In the genomic region with DNA sequence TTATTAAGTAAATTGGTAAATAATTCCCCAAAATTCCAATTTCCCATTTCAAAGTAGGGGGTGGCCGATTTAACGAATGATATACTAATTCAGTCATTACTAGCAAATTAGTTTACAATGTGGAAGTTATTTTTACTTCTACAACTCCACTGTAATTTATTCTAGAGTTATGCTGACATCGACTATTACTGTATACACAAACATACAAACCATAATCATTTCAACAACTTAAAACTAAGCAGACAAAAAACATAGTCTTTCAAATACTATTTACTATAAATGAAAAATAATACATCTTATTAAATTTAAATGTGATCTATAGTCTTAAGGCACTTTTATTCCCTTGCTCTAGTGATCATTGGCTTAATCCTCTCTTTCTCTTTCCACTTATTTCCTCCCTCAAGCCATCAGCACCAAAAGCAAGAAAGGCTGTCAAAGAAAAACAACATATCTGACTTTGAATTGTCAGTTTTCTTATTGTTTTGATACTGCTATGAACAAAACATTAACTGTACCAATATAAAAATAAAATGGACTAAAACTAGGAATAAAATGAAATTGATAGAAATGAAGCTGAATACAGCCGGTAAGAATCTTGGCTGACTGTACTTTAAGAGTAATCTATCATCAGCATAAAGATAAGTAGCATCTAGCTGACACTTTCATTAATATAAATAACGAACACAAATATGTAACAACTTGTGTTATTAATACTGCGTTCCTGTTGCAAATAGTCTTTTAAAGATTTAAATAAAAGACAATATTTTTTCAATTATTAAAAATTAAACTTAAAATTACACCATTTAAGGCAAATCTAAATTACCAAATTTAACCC, we compare ENCODE assay signal across 12 cellular contexts. TPM values are rescaled to one million over a fixed set of nuclear protein-coding genes. Genes with fewer than 3 reads are reported as not detected.
DNase-seq lines count a peak whose midpoint lies in the region; ATAC-seq and TF ChIP-seq lines count a peak whose summit lies in the region.
"Had no signal": no experiment of that assay in that cellular context is flagged by ENCODE, and none has a peak within 500 bp of the region (broad histone marks: within the 10 kb centered on the region; RNA-seq: fewer than 3 reads in every experiment).

No MANE protein-coding gene starts in this region.

- H3K9me3 Mint-ChIP-seq in neural progenitor cell = peaks cover 3% of the 10 kb centered on the region
- no peaks in the 10 kb centered on the region for H3K9me3 Mint-ChIP-seq in activated T-cell treated with anti-CD3 and anti-CD28 coated beads, Interleukin-2, amount 50 U/mL, for 72 hours
- H3K9me3 Mint-ChIP-seq: activated B cell treated with CpG ODN at 0.5 μM for 24 hours; activated naive CD4-positive, alpha-beta T cell treated with anti-CD3 and anti-CD28 coated beads, Interleukin-2, amount 10 ng/mL, durations not matched to agents 7 days and 5 days; stimulated activated naive CD8-positive, alpha-beta T cell treated with anti-CD3 and anti-CD28 coated beads, Interleukin-15, Interleukin-2, amounts not matched to agents 100 ng/mL and 50 ng/mL, for 24 hours had no signal

- no peaks in the 10 kb centered on the region for H3K9me3 ChIP-seq in BE2C
- H3K9me3 ChIP-seq in neural progenitor cell (ENCODE audit: low read depth) = no peaks in the 10 kb centered on the region

- peak overlapping the region; percentile 90 for H3K4me2 ChIP-seq in neural progenitor cell

- TF ChIP-seq POLR2A in NB4 (IDR thresholded peaks at IDR 0.05; ENCODE audit: extremely low read depth, insufficient read length) = no peak

- H3K36me3 ChIP-seq in BE2C (peaks cover 4% of the 10 kb centered on the region; the same call in 1 of the 2 replicates), neural progenitor cell (no peaks in the 10 kb centered on the region)

- H3K4me1 ChIP-seq in BE2C (peaks cover under 1% of the 10 kb centered on the region; the same call in 1 of the 2 replicates), neural progenitor cell (peaks cover 19% of the 10 kb centered on the region)

- H3K27me3 ChIP-seq in BE2C (no peaks in the 10 kb centered on the region), neural progenitor cell (no peaks in the 10 kb centered on the region)

- H3K4me1 Mint-ChIP-seq in neural progenitor cell = peaks cover 12% of the 10 kb centered on the region
- H3K4me1 Mint-ChIP-seq in activated T-cell treated with anti-CD3 and anti-CD28 coated beads, Interleukin-2, amount 50 U/mL, for 72 hours (ENCODE audit: low read depth) = peaks cover 20% of the 10 kb centered on the region

- TF ChIP-seq CTCF in BE2C (IDR thresholded peaks at IDR 0.05; ENCODE audit: low read depth, low read length) (no peak), NB4 (IDR thresholded peaks at IDR 0.05; ENCODE audit: low read depth, low read length) (no peak), epithelial cell of proximal tubule (conservative IDR thresholded peaks at IDR 0.05; ENCODE audit: low read depth, low read length) (no peak), neural progenitor cell (IDR thresholded peaks at IDR 0.05) (no peak)

- peak overlapping the region; percentile 97 for H3K4me3 Mint-ChIP-seq in neural progenitor cell
- H3K4me3 Mint-ChIP-seq in activated T-cell treated with anti-CD3 and anti-CD28 coated beads, Interleukin-2, amount 50 U/mL, for 72 hours = peak overlapping the region in 1 of 2 donors; percentile 2
- H3K4me3 Mint-ChIP-seq: activated B cell treated with CpG ODN at 0.5 μM for 24 hours; activated naive CD4-positive, alpha-beta T cell treated with anti-CD3 and anti-CD28 coated beads, Interleukin-2, amount 10 ng/mL, durations not matched to agents 7 days and 5 days; stimulated activated naive CD8-positive, alpha-beta T cell treated with anti-CD3 and anti-CD28 coated beads, Interleukin-15, Interleukin-2, amounts not matched to agents 100 ng/mL and 50 ng/mL, for 24 hours had no signal

- H3F3A ChIP-seq in neural progenitor cell (ENCODE audit: low read depth) = peaks cover 17% of the 10 kb centered on the region

- H3K4me3 ChIP-seq in BE2C (ENCODE audit: low read depth, low read length) (peak overlapping the region; percentile 52), NB4 (ENCODE audit: low read depth, low read length) (peak overlapping the region; percentile 79), epithelial cell of proximal tubule (ENCODE audit: low read depth, low read length) (peak overlapping the region; percentile 78), neural progenitor cell (peak overlapping the region; percentile 89)

- H3K27me3 Mint-ChIP-seq in neural progenitor cell (ENCODE audit: insufficient read depth, low read depth) = peaks cover 2% of the 10 kb centered on the region
- peaks cover 42% of the 10 kb centered on the region for H3K27me3 Mint-ChIP-seq in activated T-cell treated with anti-CD3 and anti-CD28 coated beads, Interleukin-2, amount 50 U/mL, for 72 hours (ENCODE audit: low read depth)

- no peak overlapping the region for H3K27ac Mint-ChIP-seq in neural progenitor cell
- no peak overlapping the region for H3K27ac Mint-ChIP-seq in activated T-cell treated with anti-CD3 and anti-CD28 coated beads, Interleukin-2, amount 50 U/mL, for 72 hours
- H3K27ac Mint-ChIP-seq: activated B cell treated with CpG ODN at 0.5 μM for 24 hours; activated naive CD4-positive, alpha-beta T cell treated with anti-CD3 and anti-CD28 coated beads, Interleukin-2, amount 10 ng/mL, durations not matched to agents 7 days and 5 days; stimulated activated naive CD8-positive, alpha-beta T cell treated with anti-CD3 and anti-CD28 coated beads, Interleukin-15, Interleukin-2, amounts not matched to agents 100 ng/mL and 50 ng/mL, for 24 hours had no signal

- H3K27ac ChIP-seq in neural progenitor cell = no peak overlapping the region

- DNase-seq in BE2C (no peak), NB4 (ENCODE audit: low read depth) (no peak), epithelial cell of proximal tubule (ENCODE audit: low read depth) (no peak), neural progenitor cell (ENCODE audit: low spot score) (no peak), NCI-H510A (lab: John Stamatoyannopoulos, UW) (no peak), NCI-H82 (lab: John Stamatoyannopoulos, UW) (no peak)
- no peak for DNase-seq in activated T-cell treated with anti-CD3 and anti-CD28 coated beads, Interleukin-2, amount 50 U/mL, for 72 hours
- DNase-seq: activated B cell treated with CpG ODN at 0.5 μM for 24 hours; activated naive CD4-positive, alpha-beta T cell treated with anti-CD3 and anti-CD28 coated beads, Interleukin-2, amount 10 ng/mL, durations not matched to agents 7 days and 5 days had no signal

- H3K79me2 ChIP-seq in neural progenitor cell (ENCODE audit: low read depth) = peaks cover 83% of the 10 kb centered on the region

- H4K20me1 ChIP-seq in neural progenitor cell (ENCODE audit: low read depth) = peaks cover 53% of the 10 kb centered on the region

- no peak overlapping the region for H2AFZ ChIP-seq in neural progenitor cell (replicated peaks)

- H3K9ac ChIP-seq in neural progenitor cell = no peak overlapping the region

- H3K36me3 Mint-ChIP-seq in neural progenitor cell = peaks cover 11% of the 10 kb centered on the region
- peaks cover 0 to 2% of the 10 kb centered on the region in 2 donors for H3K36me3 Mint-ChIP-seq in activated T-cell treated with anti-CD3 and anti-CD28 coated beads, Interleukin-2, amount 50 U/mL, for 72 hours (ENCODE audit: insufficient read depth in 2 of 2)
- H3K36me3 Mint-ChIP-seq: activated naive CD4-positive, alpha-beta T cell treated with anti-CD3 and anti-CD28 coated beads, Interleukin-2, amount 10 ng/mL, durations not matched to agents 7 days and 5 days had no signal

- ATAC-seq in HG02571 (IDR thresholded peaks at IDR 0.05; ENCODE audit: unreplicated experiment) = no peak
- ATAC-seq in activated T-cell treated with anti-CD3 and anti-CD28 coated beads, Interleukin-2, amount 50 U/mL, for 72 hours (replicated peaks in 1 of 2) = no peak
- ATAC-seq: sciatic nerve had no signal

RNA-seq across cellular contexts. Expression of a gene that starts 4.1 kb away (rescaled TPM):
- polyA plus RNA-seq in BE2C (2012; ENCODE audit: insufficient read depth, insufficient read length, low read depth) = 13.9 TPM
- total RNA-seq in epithelial cell of proximal tubule (13.2 and 15.6 TPM in 2 replicates), neural progenitor cell (ENCODE audit: low replicate concordance) (34.4 and 54.7 TPM in 2 replicates)
- 10 to 100 TPM in 1 of 2 donors, 1 to 10 TPM in 1; 6.2 to 11.6 TPM for total RNA-seq in activated T-cell treated with anti-CD3 and anti-CD28 coated beads, Interleukin-2, amount 50 U/mL, for 72 hours
